11 cellular contexts compared by ENCODE assay signal in genomic region chr16:10983175-10983558, GRCh38. TPM values are rescaled to one million over a fixed set of nuclear protein-coding genes. Genes with fewer than 3 reads are reported as not detected.
DNase-seq lines count a peak whose midpoint lies in the region; ATAC-seq and TF ChIP-seq lines count a peak whose summit lies in the region.
"Had no signal": no experiment of that assay in that cellular context is flagged by ENCODE, and none has a peak within 500 bp of the region (broad histone marks: within the 10 kb centered on the region; RNA-seq: fewer than 3 reads in every experiment).

No MANE protein-coding gene starts in this region.

- POLR2A ChIA-PET in GM10248 (lab: Yijun Ruan, JAX): interaction anchor here (2.3 kb wide), 1 partner anchor 272 kb away, joined by 15 read pairs; the partner anchor contains the start of gene SOCS1

- peak; percentile 26 for ATAC-seq in HG03135 (IDR thresholded peaks at IDR 0.05; ENCODE audit: unreplicated experiment)
- no peak for ATAC-seq in aorta (ENCODE audit: low FRiP score)

- intact Hi-C loops in aorta (cut with DNase I): no loop called here

- H3K27me3 ChIP-seq in BE2C: no peaks in the 10 kb centered on the region
- H3K27me3 ChIP-seq in aorta (ENCODE audit: control insufficient read depth in 1 of 2, insufficient read depth in 2 of 2, low read length in 1 of 2): no peaks in the 10 kb centered on the region
- H3K27me3 ChIP-seq: suprapubic skin had no signal

- no peak for DNase-seq in BE2C
- DNase-seq in GM10248 (ENCODE audit: extremely low spot score): peak; percentile 34
- DNase-seq in activated effector memory CD4-positive, alpha-beta T cell treated with anti-CD3 and anti-CD28 coated beads, Interleukin-2, amount 50 U/mL, for 16 hours: peak; percentile 69
- DNase-seq in aorta: no peak
- DNase-seq in NCI-H2081 treated with DMSO at 0.1 percent for 48 hours (lab: John Stamatoyannopoulos, UW): no peak
- no peak for DNase-seq in AG08395 (ENCODE audit: low spot score)
- no peak for DNase-seq in amniotic stem cell (lab: John Stamatoyannopoulos, UW)
- DNase-seq: GM23248, RPMI8226 had no signal

- H3K36me3 ChIP-seq in BE2C (peaks cover 3% of the 10 kb centered on the region), aorta (ENCODE audit: control insufficient read depth in 1 of 2, insufficient read depth in 2 of 2, low read length in 1 of 2) (peaks cover 0 to 2% of the 10 kb centered on the region in 2 donors)

- H3K9me3 ChIP-seq in BE2C (no peaks in the 10 kb centered on the region), aorta (ENCODE audit: control insufficient read depth, low read length) (no peaks in the 10 kb centered on the region)
- H3K9me3 ChIP-seq: suprapubic skin had no signal

- WGBS in aorta, 2 donors: 88 to 91% methylated on average over 8 of the region's 8 CpGs

- H3K4me3 ChIP-seq in BE2C (ENCODE audit: low read depth, low read length): no peak overlapping the region
- no peak overlapping the region for H3K4me3 ChIP-seq in aorta (ENCODE audit: low read length in 2 of 2)
- H3K4me3 ChIP-seq: GM23248, suprapubic skin had no signal

- TF ChIP-seq CTCF in BE2C (IDR thresholded peaks at IDR 0.05; ENCODE audit: low read depth, low read length): peak; percentile 16; the same call in 1 of the 2 replicates
- peak; percentile 26 for TF ChIP-seq CTCF in GM10248 (IDR thresholded peaks at IDR 0.05; ENCODE audit: control extremely low read depth, extremely low read depth, low read depth, missing control alignments)

- H3K4me1 ChIP-seq in BE2C (no peaks in the 10 kb centered on the region; the same call in 1 of the 2 replicates), aorta (ENCODE audit: control insufficient read depth in 1 of 2, insufficient read depth in 2 of 2, low read length in 2 of 2) (no peaks in the 10 kb centered on the region)

- H3K27ac ChIP-seq in aorta (ENCODE audit: low read depth in 1 of 2, low read length in 2 of 2): no peak overlapping the region
- H3K27ac ChIP-seq: GM23248 had no signal

- CTCF ChIA-PET in GM10248 (lab: Yijun Ruan, JAX): interaction anchor here (1.0 to 6.0 kb wide), 16 partner anchors 8 to 549 kb away, joined by 3 to 124 read pairs (median 4); no protein-coding TSS in a partner anchor

RNA-seq across cellular contexts. Expression of gene CLEC16A, which starts 38.8 kb away (rescaled TPM):
- 33.3 TPM for polyA plus RNA-seq in BE2C (2012; ENCODE audit: insufficient read depth, insufficient read length, low read depth)
- total RNA-seq in aorta: 10 to 100 TPM; 27.1 to 28.8 TPM
- polyA plus RNA-seq in aorta: 10 to 100 TPM in 1 of 2 donors, 1 to 10 TPM in 1; 5.9 to 10.9 TPM

RNA-seq across cellular contexts. Expression of gene DEXI, which starts 40.9 kb away (rescaled TPM):
- 68.8 TPM for polyA plus RNA-seq in BE2C (2012; ENCODE audit: insufficient read depth, insufficient read length, low read depth)
- total RNA-seq in aorta: 10 to 100 TPM; 41.4 to 42.3 TPM
- polyA plus RNA-seq in aorta: 10 to 100 TPM; 46.6 to 60.1 TPM

Comparison
In these comparisons a context has a peak if more than half of its experiments do, and no peak if none do; other contexts are left out.
1. DNase-seq: peak in GM10248 (single experiment) and activated effector memory CD4-positive, alpha-beta T cell treated with anti-CD3 and anti-CD28 coated beads, Interleukin-2, amount 50 U/mL, for 16 hours (single experiment); none in BE2C (single experiment), aorta (0 of 2), NCI-H2081 treated with DMSO at 0.1 percent for 48 hours (single experiment), AG08395 (single experiment) and amniotic stem cell (single experiment).